ENCODE assay signal across 21 cellular contexts in the genomic region with DNA sequence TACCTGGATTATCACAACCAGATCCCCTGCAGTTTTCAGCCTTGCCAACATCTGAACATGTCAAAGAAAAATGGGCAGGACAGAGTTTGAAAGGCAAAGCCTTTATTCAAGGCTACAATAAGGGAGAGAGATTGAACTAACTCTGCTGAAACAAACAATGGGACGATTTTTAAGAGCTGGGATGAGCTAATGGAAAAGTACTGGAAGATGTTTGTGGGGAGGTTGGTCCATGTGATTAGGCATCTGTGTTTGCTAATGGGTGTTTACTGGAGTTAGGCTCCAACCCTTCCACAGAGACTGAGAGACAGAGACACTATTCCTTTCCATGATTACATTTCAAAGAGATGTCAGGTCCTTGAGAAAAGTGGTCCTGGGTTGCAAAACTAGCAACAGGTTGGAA. TPM values are rescaled to one million over a fixed set of nuclear protein-coding genes. Genes with fewer than 3 reads are reported as not detected.
DNase-seq lines count a peak whose midpoint lies in the region; ATAC-seq lines count a peak whose summit lies in the region.
"Had no signal": no experiment of that assay in that cellular context is flagged by ENCODE, and none has a peak within 500 bp of the region (broad histone marks: within the 10 kb centered on the region; RNA-seq: fewer than 3 reads in every experiment).

No MANE protein-coding gene starts in this region.

- no peaks in the 10 kb centered on the region for H3K36me3 Mint-ChIP-seq in stimulated activated effector memory CD8-positive, alpha-beta T cell treated with anti-CD3 and anti-CD28 coated beads, Interleukin-12 subunit alpha, Interleukin-12 subunit beta, amount 100 ng/mL, for 72 hours
- H3K36me3 Mint-ChIP-seq: CD4-positive, CD25-positive, alpha-beta regulatory T cell had no signal

- H3K27ac Mint-ChIP-seq in stimulated activated effector memory CD8-positive, alpha-beta T cell treated with anti-CD3 and anti-CD28 coated beads, Interleukin-12 subunit alpha, Interleukin-12 subunit beta, amount 100 ng/mL, for 72 hours, result no peak overlapping the region
- H3K27ac Mint-ChIP-seq: CD4-positive, CD25-positive, alpha-beta regulatory T cell had no signal

- ATAC-seq in HG02623 (IDR thresholded peaks at IDR 0.05; ENCODE audit: unreplicated experiment) (no peak), left lobe of liver (no peak)
- no peak for ATAC-seq in stimulated activated effector memory CD8-positive, alpha-beta T cell treated with anti-CD3 and anti-CD28 coated beads, Interleukin-12 subunit alpha, Interleukin-12 subunit beta, amount 100 ng/mL, for 72 hours
- ATAC-seq: HCT116, PC-3 had no signal

- peak; percentile 90 for DNase-seq in Ammon's horn (ENCODE audit: low spot score)
- peak; percentile 97 for DNase-seq in globus pallidus (ENCODE audit: low spot score)
- peak; percentile 40 for DNase-seq in middle frontal gyrus (ENCODE audit: extremely low spot score, low spot score)
- no peak for DNase-seq in left lobe of liver (ENCODE audit: low spot score)
- DNase-seq in stimulated activated effector memory CD8-positive, alpha-beta T cell treated with anti-CD3 and anti-CD28 coated beads, Interleukin-12 subunit alpha, Interleukin-12 subunit beta, amount 100 ng/mL, for 72 hours (ENCODE audit: low spot score in 2 of 2), result no peak
- no peak for DNase-seq in NCI-H2081 treated with DMSO at 0.1 percent for 48 hours (lab: John Stamatoyannopoulos, UW)
- DNase-seq: BE2C; CD4-positive, CD25-positive, alpha-beta regulatory T cell; COR-L47; DMS153; GF-D8; GM23248; NCI-H1105; NCI-H226; NCI-H526; PC-3; SIG-M5 had no signal

- H3K4me1 Mint-ChIP-seq in stimulated activated effector memory CD8-positive, alpha-beta T cell treated with anti-CD3 and anti-CD28 coated beads, Interleukin-12 subunit alpha, Interleukin-12 subunit beta, amount 100 ng/mL, for 72 hours, result no peaks in the 10 kb centered on the region

- H3K27ac ChIP-seq in cingulate gyrus (ENCODE audit: low read depth, low read length), result peak overlapping the region; percentile 98
- H3K27ac ChIP-seq: GM23248, RWPE1 had no signal

- H3K4me3 Mint-ChIP-seq in stimulated activated effector memory CD8-positive, alpha-beta T cell treated with anti-CD3 and anti-CD28 coated beads, Interleukin-12 subunit alpha, Interleukin-12 subunit beta, amount 100 ng/mL, for 72 hours, result no peak overlapping the region
- H3K4me3 Mint-ChIP-seq: CD4-positive, CD25-positive, alpha-beta regulatory T cell had no signal

- H3K9me3 Mint-ChIP-seq in stimulated activated effector memory CD8-positive, alpha-beta T cell treated with anti-CD3 and anti-CD28 coated beads, Interleukin-12 subunit alpha, Interleukin-12 subunit beta, amount 100 ng/mL, for 72 hours, result no peaks in the 10 kb centered on the region

RNA-seq across cellular contexts. Expression of gene HSBP1, which starts 35.0 kb away (rescaled TPM):
- total RNA-seq in left lobe of liver, result 31.9 TPM

Comparison
In these comparisons a context has a peak if more than half of its experiments do, and no peak if none do; other contexts are left out.
1. DNase-seq: peak in Ammon's horn (single experiment), globus pallidus (single experiment) and middle frontal gyrus (single experiment); none in left lobe of liver (single experiment), stimulated activated effector memory CD8-positive, alpha-beta T cell treated with anti-CD3 and anti-CD28 coated beads, Interleukin-12 subunit alpha, Interleukin-12 subunit beta, amount 100 ng/mL, for 72 hours (0 of 2) and NCI-H2081 treated with DMSO at 0.1 percent for 48 hours (single experiment).